In the genomic region with DNA sequence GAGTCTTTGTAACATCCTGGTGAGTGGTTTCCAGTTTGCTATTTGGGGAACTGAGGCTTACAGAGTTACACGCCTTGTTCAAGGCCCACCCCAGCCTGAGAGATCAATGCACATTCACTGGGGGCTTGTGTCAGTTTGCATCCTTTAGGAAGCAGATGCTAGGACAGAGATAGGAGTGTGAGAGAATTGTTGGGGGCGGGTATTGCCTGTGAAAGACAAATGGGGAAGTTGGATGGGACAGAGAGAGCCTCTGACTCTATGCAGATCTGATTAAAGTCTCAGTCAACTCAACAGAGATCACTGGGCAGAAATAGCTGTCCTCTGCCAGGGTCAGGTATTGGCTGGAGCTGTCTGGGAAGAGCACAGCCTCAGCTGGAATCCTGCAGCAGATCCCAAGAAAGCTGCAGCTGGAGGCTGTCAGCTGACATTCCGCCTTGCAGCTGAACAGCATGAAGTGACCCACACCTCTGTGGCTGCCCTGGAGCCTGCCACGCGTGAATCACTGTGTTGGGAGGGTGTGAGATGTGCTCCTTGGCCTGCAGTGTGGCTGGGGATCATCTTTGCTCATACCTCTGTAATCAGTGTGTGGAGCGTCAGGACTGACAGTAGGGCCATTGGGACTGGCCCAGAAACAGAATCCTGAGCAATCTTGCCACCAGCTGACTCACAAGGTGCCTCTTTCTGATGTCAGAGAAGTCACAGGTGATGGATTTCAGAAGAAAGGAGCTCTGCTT, we compare ENCODE assay signal across 15 cellular contexts. TPM values are rescaled to one million over a fixed set of nuclear protein-coding genes. Genes with fewer than 3 reads are reported as not detected.
DNase-seq lines count a peak whose midpoint lies in the region; ATAC-seq and TF ChIP-seq lines count a peak whose summit lies in the region.
"Had no signal": no experiment of that assay in that cellular context is flagged by ENCODE, and none has a peak within 500 bp of the region (broad histone marks: within the 10 kb centered on the region; RNA-seq: fewer than 3 reads in every experiment).

No MANE protein-coding gene starts in this region.

- H3K36me3 Mint-ChIP-seq in CD4-positive, alpha-beta T cell (ENCODE audit: low read depth) = no peaks in the 10 kb centered on the region
- H3K36me3 Mint-ChIP-seq: CD4-positive, CD25-positive, alpha-beta regulatory T cell had no signal

- H3K9ac ChIP-seq in OCI-LY3 (ENCODE audit: low read length) = no peak overlapping the region
- H3K9ac ChIP-seq: SK-N-SH had no signal

- H3K27me3 ChIP-seq in OCI-LY3 (ENCODE audit: low read depth, low read length) (peaks cover 36% of the 10 kb centered on the region; the same call in 1 of the 2 replicates), esophagus squamous epithelium (peaks cover 0 to 83% (median 0%) of the 10 kb centered on the region in 4 donors), ovary (no peaks in the 10 kb centered on the region)
- peaks cover 47% of the 10 kb centered on the region for H3K27me3 ChIP-seq in CD4-positive, alpha-beta T cell (ENCODE audit: control insufficient read depth, insufficient read depth, low read length)

- CTCF ChIA-PET in CD4-positive, alpha-beta T cell (lab: Charles Lee) = no interaction called here

- intact Hi-C loops in esophagus squamous epithelium (cut with DNase I) (no loop called here), ovary (cut with DNase I) (no loop called here)
- intact Hi-C loops in CD4-positive, alpha-beta T cell (cut with DNase I, micrococcal nuclease) = no loop called here

- no peak overlapping the region for H2AFZ ChIP-seq in OCI-LY3 (ENCODE audit: low read depth, low read length)

- no peak for TF ChIP-seq EP300 in ovary (IDR thresholded peaks at IDR 0.05)

- H3K4me1 Mint-ChIP-seq in CD4-positive, alpha-beta T cell (ENCODE audit: low read depth) = no peaks in the 10 kb centered on the region
- H3K4me1 Mint-ChIP-seq: activated CD4-positive, alpha-beta T cell treated with anti-CD3 and anti-CD28 coated beads, Interleukin-2, amount 10 ng/mL, durations not matched to agents 7 days and 5 days had no signal

- H3K9me3 ChIP-seq in OCI-LY3 (ENCODE audit: insufficient read depth, low read length) (peaks cover 10% of the 10 kb centered on the region; the same call in 1 of the 2 replicates), esophagus squamous epithelium (peaks cover 0 to 9% (median 0%) of the 10 kb centered on the region in 3 donors), ovary (peaks cover 0 to 5% of the 10 kb centered on the region in 2 donors)
- no peaks in the 10 kb centered on the region for H3K9me3 ChIP-seq in CD4-positive, alpha-beta T cell (ENCODE audit: control insufficient read depth, low read length)
- H3K9me3 ChIP-seq: SK-N-SH had no signal

- TF ChIP-seq POLR2A in esophagus squamous epithelium (IDR thresholded peaks at IDR 0.05) (no peak), ovary (IDR thresholded peaks at IDR 0.05) (no peak)

- H3K79me2 ChIP-seq in OCI-LY3 (ENCODE audit: low read length) = no peaks in the 10 kb centered on the region

- no peaks in the 10 kb centered on the region for H4K20me1 ChIP-seq in OCI-LY3 (ENCODE audit: insufficient read depth, low read length)

- H3K27ac Mint-ChIP-seq in CD4-positive, alpha-beta T cell = no peak overlapping the region
- H3K27ac Mint-ChIP-seq: activated CD4-positive, alpha-beta T cell treated with anti-CD3 and anti-CD28 coated beads, Interleukin-2, amount 10 ng/mL, durations not matched to agents 7 days and 5 days; CD4-positive, CD25-positive, alpha-beta regulatory T cell had no signal

- TF ChIP-seq CTCF in OCI-LY3 (IDR thresholded peaks at IDR 0.05; ENCODE audit: low read depth, low read length) (no peak), esophagus squamous epithelium (IDR thresholded peaks at IDR 0.05) (no peak), ovary (IDR thresholded peaks at IDR 0.05) (no peak)
- no peak for TF ChIP-seq CTCF in CD4-positive, alpha-beta T cell (IDR thresholded peaks at IDR 0.05)

- DNase-seq in GDM1 (lab: John Stamatoyannopoulos, UW) (peak; percentile 90), esophagus squamous epithelium (lab: John Stamatoyannopoulos, UW) (no peak), ovary (peak; percentile 44 to 72 (median 56)), NCI-H1105 treated with DMSO at 0.1 percent for 48 hours (lab: John Stamatoyannopoulos, UW) (no peak)
- no peak for DNase-seq in stimulated activated naive CD4-positive, alpha-beta T cell (lab: John Stamatoyannopoulos, UW)
- no peak for DNase-seq in CD4-positive, alpha-beta T cell
- DNase-seq: activated CD4-positive, alpha-beta T cell treated with anti-CD3 and anti-CD28 coated beads, Interleukin-2, amount 10 ng/mL, durations not matched to agents 7 days and 5 days; activated naive CD4-positive, alpha-beta T cell treated with Interleukin-2 at 50 U/mL for 16 hours; CD4-positive, CD25-positive, alpha-beta regulatory T cell; kidney glomerular epithelial cell; NCI-H748 treated with DMSO at 0.1 percent for 48 hours; SK-N-SH had no signal

- POLR2A ChIA-PET in CD4-positive, alpha-beta T cell (lab: Charles Lee) = no interaction called here

- H3K4me3 ChIP-seq in OCI-LY3 (ENCODE audit: low read length) (no peak overlapping the region), esophagus squamous epithelium (no peak overlapping the region), ovary (no peak overlapping the region)

- H3K4me3 Mint-ChIP-seq in CD4-positive, alpha-beta T cell = no peak overlapping the region
- H3K4me3 Mint-ChIP-seq: activated CD4-positive, alpha-beta T cell treated with anti-CD3 and anti-CD28 coated beads, Interleukin-2, amount 10 ng/mL, durations not matched to agents 7 days and 5 days; CD4-positive, CD25-positive, alpha-beta regulatory T cell had no signal

- H3K4me1 ChIP-seq in OCI-LY3 (ENCODE audit: low read length) (peaks cover 21% of the 10 kb centered on the region), esophagus squamous epithelium (peaks cover 10 to 62% (median 36%) of the 10 kb centered on the region in 3 donors), ovary (ENCODE audit: insufficient read depth) (peaks cover 17% of the 10 kb centered on the region)

- peaks cover 80% of the 10 kb centered on the region for H3K27me3 Mint-ChIP-seq in CD4-positive, alpha-beta T cell

- no peak for ATAC-seq in HG03439 (IDR thresholded peaks at IDR 0.05; ENCODE audit: unreplicated experiment)
- no peak for ATAC-seq in CD4-positive, alpha-beta T cell (ENCODE audit: poor library complexity)

- H3K36me3 ChIP-seq in OCI-LY3 (replicated peaks; ENCODE audit: low read depth, low read length) (no peaks in the 10 kb centered on the region), esophagus squamous epithelium (no peaks in the 10 kb centered on the region), ovary (no peaks in the 10 kb centered on the region)

- H3K4me2 ChIP-seq in OCI-LY3 (ENCODE audit: low read length) = peak overlapping the region; percentile 38
- H3K4me2 ChIP-seq: SK-N-SH had no signal

- H3K27ac ChIP-seq in OCI-LY3 (ENCODE audit: low read length) (no peak overlapping the region), esophagus squamous epithelium (peak overlapping the region in 3 of 4 donors; percentile 60 to 89 (median 78)), ovary (no peak overlapping the region)
- no peak overlapping the region for H3K27ac ChIP-seq in CD4-positive, alpha-beta T cell (ENCODE audit: low read depth, low read length)

- no peaks in the 10 kb centered on the region for H3K9me3 Mint-ChIP-seq in CD4-positive, alpha-beta T cell
- H3K9me3 Mint-ChIP-seq: neural crest cell had no signal

- whole genome bisulfite sequencing in esophagus squamous epithelium, 2 donors = 51 to 52% methylated on average over 4 to 5 of the region's 6 CpGs
- 35 to 37% (median 35%) methylated on average over 6 of the region's 6 CpGs for WGBS in ovary, 3 donors

RNA-seq across cellular contexts. Expression of a gene that starts 6.4 kb away (rescaled TPM):
- total RNA-seq in esophagus squamous epithelium (10 to 100 TPM in 1 of 4 donors, 1 to 10 TPM in 3; 1.4 to 17.2 (median 6.0) TPM), ovary (10 to 100 TPM in 6 of 7 donors, 1 to 10 TPM in 1; 6.7 to 22.6 (median 15.5) TPM)
- 10 to 100 TPM in 1 of 2 donors, 1 to 10 TPM in 1; 8.0 to 26.7 TPM for polyA plus RNA-seq in ovary
- total RNA-seq in CD4-positive, alpha-beta T cell = not detected
- total RNA-seq: activated CD4-positive, alpha-beta T cell treated with anti-CD3 and anti-CD28 coated beads, Interleukin-2, amount 10 ng/mL, durations not matched to agents 7 days and 5 days had no signal
- polyA plus RNA-seq: CD4-positive, CD25-positive, alpha-beta regulatory T cell had no signal

Comparison
In these comparisons a context has a peak if more than half of its experiments do, and no peak if none do; other contexts are left out.
1. DNase-seq: peak in GDM1 (single experiment) and ovary (5 of 5); none in esophagus squamous epithelium (single experiment), stimulated activated naive CD4-positive, alpha-beta T cell (0 of 6), NCI-H1105 treated with DMSO at 0.1 percent for 48 hours (single experiment) and CD4-positive, alpha-beta T cell (0 of 10).
2. H3K27ac ChIP-seq: peak in esophagus squamous epithelium (3 of 4); none in OCI-LY3 (single experiment), ovary (0 of 2) and CD4-positive, alpha-beta T cell (single experiment).